ENCODE assay signal across 27 cellular contexts in genomic region chr17:60900688-60901087, GRCh38.
"Had no signal": no experiment of that assay in that cellular context is flagged by ENCODE, and none has a peak within 500 bp of the region (broad histone marks: within the 10 kb centered on the region; RNA-seq: fewer than 3 reads in every experiment).

No MANE protein-coding gene starts in this region.

- H3K79me2 ChIP-seq: hepatocyte, parathyroid adenoma had no signal

- ATAC-seq: foreskin keratinocyte; gastroesophageal sphincter; heart left ventricle; left lobe of liver; natural killer cell; stimulated activated memory B cell treated with anti-CD40 and anti-IgM and Interleukin-4, amounts not matched to agents 10 μg/mL and 1 μg/mL and 100 μg/mL, for 72 hours; stimulated activated naive CD8-positive, alpha-beta T cell treated with anti-CD3 and anti-CD28 coated beads, Interleukin-15, Interleukin-2, amounts not matched to agents 100 U/mL and 50 U/mL, for 24 hours; upper lobe of right lung had no signal

- H3K4me1 ChIP-seq: esophagus muscularis mucosa, gastroesophageal sphincter, heart left ventricle, parathyroid adenoma, prostate gland, right atrium auricular region, sigmoid colon, spleen, upper lobe of right lung, uterus had no signal

- H3K27ac ChIP-seq: esophagus muscularis mucosa, foreskin keratinocyte, gastroesophageal sphincter, heart left ventricle, hepatocyte, parathyroid adenoma, prostate gland, right atrium auricular region, sigmoid colon, skin epidermis, spleen, tibial nerve, upper lobe of right lung, uterus had no signal

- H2AFZ ChIP-seq: hepatocyte, parathyroid adenoma had no signal

- H3K36me3 ChIP-seq: prostate gland, right atrium auricular region, thoracic aorta, upper lobe of right lung, uterus had no signal

- DNase-seq: dermis blood vessel endothelial cell; effector memory CD4-positive, alpha-beta T cell; foreskin keratinocyte; heart left ventricle; kidney; natural killer cell; occipital lobe; sigmoid colon; spleen; stimulated activated CD4-positive, alpha-beta T cell treated with anti-CD3 and anti-CD28 coated beads, Interleukin-4, amount 100 ng/mL, for 4 hours; stimulated activated naive CD8-positive, alpha-beta T cell treated with anti-CD3 and anti-CD28 coated beads, Interleukin-15, Interleukin-2, amounts not matched to agents 100 U/mL and 50 U/mL, for 24 hours; upper lobe of right lung; uterus had no signal

- H3K4me2 ChIP-seq: hepatocyte had no signal

- H3K9me3 ChIP-seq: prostate gland had no signal

- H3K9ac ChIP-seq: parathyroid adenoma had no signal

- FAIRE-seq: endothelial cell of umbilical vein, kidney had no signal

- H3K27me3 ChIP-seq: esophagus muscularis mucosa, foreskin keratinocyte, gastroesophageal sphincter, heart left ventricle, hepatocyte, right atrium auricular region, sigmoid colon, spleen, tibial nerve, upper lobe of right lung, uterus had no signal

- H3K4me3 ChIP-seq: coronary artery, esophagus muscularis mucosa, gastroesophageal sphincter, heart left ventricle, hepatocyte, lung, prostate gland, right atrium auricular region, sigmoid colon, skin epidermis, spleen, thoracic aorta, tibial nerve, upper lobe of right lung, uterus had no signal
